In genomic region chr1:5831600-5832335, GRCh38 we compare ENCODE assay signal across 20 cellular contexts.
DNase-seq lines count a peak whose midpoint lies in the region; TF ChIP-seq lines count a peak whose summit lies in the region.
"Had no signal": no experiment of that assay in that cellular context is flagged by ENCODE, and none has a peak within 500 bp of the region (broad histone marks: within the 10 kb centered on the region; RNA-seq: fewer than 3 reads in every experiment).

No MANE protein-coding gene starts in this region.

- H3K36me3 ChIP-seq in HUES64 (ENCODE audit: insufficient read depth, low read length) (no peaks in the 10 kb centered on the region), endodermal cell (ENCODE audit: control insufficient read depth, insufficient read depth, low read length) (no peaks in the 10 kb centered on the region), neuronal stem cell (replicated peaks in 1 of 2; ENCODE audit: control insufficient read depth in 2 of 2, insufficient read depth in 2 of 2, low read length in 2 of 2) (no peaks in the 10 kb centered on the region)
- H3K36me3 ChIP-seq: BE2C, Peyer's patch had no signal

- H3K27ac Mint-ChIP-seq in endodermal cell: no peak overlapping the region
- H3K27ac Mint-ChIP-seq: CD8-positive, alpha-beta memory T cell had no signal

- no peak overlapping the region for H2BK12ac ChIP-seq in neuronal stem cell (ENCODE audit: low read length)

- no peak overlapping the region for H3K23ac ChIP-seq in neuronal stem cell (ENCODE audit: low read depth, low read length, poor library complexity)

- no peak overlapping the region for H3K4me3 ChIP-seq in HUES64 (ENCODE audit: low read length)
- no peak overlapping the region for H3K4me3 ChIP-seq in endodermal cell (ENCODE audit: low read length)
- no peak overlapping the region for H3K4me3 ChIP-seq in neuronal stem cell (ENCODE audit: low read length in 2 of 2)
- no peak overlapping the region for H3K4me3 ChIP-seq in lower leg skin (ENCODE audit: low read depth, poor library complexity, severe bottlenecking)
- H3K4me3 ChIP-seq: GM12878, K562, Peyer's patch, SK-N-MC had no signal

- H3K36me3 Mint-ChIP-seq in endodermal cell (ENCODE audit: low read depth): no peaks in the 10 kb centered on the region
- H3K36me3 Mint-ChIP-seq: CD8-positive, alpha-beta memory T cell had no signal

- no peaks in the 10 kb centered on the region for H3K27me3 Mint-ChIP-seq in endodermal cell (ENCODE audit: insufficient read depth)

- H3K4me3 Mint-ChIP-seq in endodermal cell: no peak overlapping the region
- H3K4me3 Mint-ChIP-seq: CD8-positive, alpha-beta memory T cell had no signal

- H4K8ac ChIP-seq in neuronal stem cell (ENCODE audit: low read depth, low read length): no peak overlapping the region

- H3K9me3 ChIP-seq in HUES64 (ENCODE audit: insufficient read depth, low read depth, low read length) (no peaks in the 10 kb centered on the region), endodermal cell (ENCODE audit: control insufficient read depth, low read length) (no peaks in the 10 kb centered on the region), neuronal stem cell (replicated peaks in 1 of 2; ENCODE audit: control insufficient read depth in 2 of 2, insufficient read depth in 1 of 2, low read depth in 1 of 2, low read length in 2 of 2) (no peaks in the 10 kb centered on the region)
- H3K9me3 ChIP-seq: BE2C, Peyer's patch had no signal

- H2BK5ac ChIP-seq in neuronal stem cell (ENCODE audit: low read length): no peak overlapping the region

- H2BK15ac ChIP-seq in neuronal stem cell (ENCODE audit: low read length): peak overlapping the region; percentile 41

- H2AFZ ChIP-seq in neuronal stem cell (ENCODE audit: low read length): no peak overlapping the region

- peak; percentile 13 for DNase-seq in NCI-H2196 (lab: John Stamatoyannopoulos, UW; ENCODE audit: unreplicated experiment)
- no peak for DNase-seq in NCI-H2196 treated with DMSO at 0.1 percent for 48 hours (lab: John Stamatoyannopoulos, UW; ENCODE audit: unreplicated experiment)
- DNase-seq in endodermal cell: peak; percentile 68
- no peak for DNase-seq in neuronal stem cell (ENCODE audit: low spot score)
- no peak for DNase-seq in stimulated activated CD4-positive, alpha-beta T cell treated with anti-CD3 and anti-CD28 coated beads, Interleukin-4, amount 100 ng/mL, for 4 hours
- no peak for DNase-seq in NCI-H1105 (lab: John Stamatoyannopoulos, UW)
- DNase-seq in lower leg skin (ENCODE audit: low spot score in 2 of 2): no peak
- DNase-seq: 8988T; BE2C; CD8-positive, alpha-beta memory T cell; DND-41; GDM1; NCI-H2107; NCI-H510A; Peyer's patch; Right ventricle myocardium superior had no signal

- H3K27ac ChIP-seq in HUES64 (ENCODE audit: low read depth, low read length) (peak overlapping the region; percentile 33; the same call in 1 of the 2 replicates), endodermal cell (ENCODE audit: low read depth, low read length) (no peak overlapping the region), neuronal stem cell (replicated peaks; ENCODE audit: low read length) (no peak overlapping the region)
- H3K27ac ChIP-seq: Peyer's patch, SK-N-MC had no signal

- TF ChIP-seq POLR2A in lower leg skin (IDR thresholded peaks at IDR 0.05): no peak

- TF ChIP-seq CTCF in endodermal cell (conservative IDR thresholded peaks at IDR 0.05) (no peak), lower leg skin (IDR thresholded peaks at IDR 0.05) (no peak)

- 34% methylated on average over 10 of the region's 10 CpGs for WGBS in HUES64
- WGBS in endodermal cell (ENCODE audit: insufficient coverage in 1 of 2, insufficient read length in 1 of 2), 2 experiments: 48 to 57% methylated on average over 5 to 10 of the region's 10 CpGs
- no CpG with 5 or more reads among the region's 10 CpGs for WGBS in neuronal stem cell (ENCODE audit: extremely low coverage in 2 of 2, insufficient read length in 2 of 2, insufficient replicate concordance in 1 of 2), 2 donors
- 27 to 41% methylated on average over 8 of the region's 10 CpGs for WGBS in lower leg skin, 2 donors

- H3K27me3 ChIP-seq in HUES64 (ENCODE audit: insufficient read depth, low read length) (no peaks in the 10 kb centered on the region), endodermal cell (ENCODE audit: control insufficient read depth, insufficient read depth, low read length, poor library complexity, severe bottlenecking) (no peaks in the 10 kb centered on the region), neuronal stem cell (ENCODE audit: control insufficient read depth in 3 of 3, insufficient read depth in 3 of 3, low read depth in 1 of 3, low read length in 3 of 3) (peaks cover 0 to 24% (median 0%) of the 10 kb centered on the region in 3 experiments)
- H3K27me3 ChIP-seq: BE2C, Peyer's patch had no signal

- H3K4ac ChIP-seq in neuronal stem cell (ENCODE audit: low read length): no peak overlapping the region

- intact Hi-C loops in lower leg skin (cut with DNase I; ENCODE audit: low total_unique reads): no loop called here

- H3K9ac ChIP-seq in HUES64 (ENCODE audit: low read depth, low read length) (no peak overlapping the region), endodermal cell (ENCODE audit: extremely low read depth, low read length, poor library complexity, severe bottlenecking) (no peak overlapping the region), neuronal stem cell (ENCODE audit: low read depth, low read length, poor library complexity) (no peak overlapping the region)

- H3K4me2 ChIP-seq in neuronal stem cell (ENCODE audit: insufficient read depth, low read length, poor library complexity, severe bottlenecking): no peak overlapping the region

- H3K18ac ChIP-seq in neuronal stem cell (ENCODE audit: low read length): no peak overlapping the region

- H2AK5ac ChIP-seq in neuronal stem cell (ENCODE audit: low read depth, low read length): no peak overlapping the region

- peaks cover 6% of the 10 kb centered on the region for H3K4me1 Mint-ChIP-seq in endodermal cell
- H3K4me1 Mint-ChIP-seq: CD8-positive, alpha-beta memory T cell had no signal

- no peak overlapping the region for H3K14ac ChIP-seq in neuronal stem cell (ENCODE audit: low read length)

- no peak overlapping the region for H4K91ac ChIP-seq in neuronal stem cell (ENCODE audit: low read depth, low read length, poor library complexity)

- H3K79me1 ChIP-seq in neuronal stem cell (ENCODE audit: low read depth, low read length): no peaks in the 10 kb centered on the region

- no peak overlapping the region for H2BK120ac ChIP-seq in neuronal stem cell (ENCODE audit: low read depth, low read length)

- H3K9me3 Mint-ChIP-seq in endodermal cell: no peaks in the 10 kb centered on the region

- H3K4me1 ChIP-seq in HUES64 (ENCODE audit: insufficient read depth, low read length) (peaks cover 21% of the 10 kb centered on the region), endodermal cell (ENCODE audit: control insufficient read depth, insufficient read depth, low read length) (no peaks in the 10 kb centered on the region), neuronal stem cell (ENCODE audit: control insufficient read depth in 2 of 2, insufficient read depth in 1 of 2, low read depth in 1 of 2, low read length in 2 of 2) (peaks cover 0 to 2% of the 10 kb centered on the region in 2 donors)
- H3K4me1 ChIP-seq: BE2C, Peyer's patch had no signal

Comparison
In these comparisons a context has a peak if more than half of its experiments do, and no peak if none do; other contexts are left out.
1. DNase-seq: peak in NCI-H2196 (single experiment) and endodermal cell (single experiment); none in NCI-H2196 treated with DMSO at 0.1 percent for 48 hours (single experiment), neuronal stem cell (single experiment), stimulated activated CD4-positive, alpha-beta T cell treated with anti-CD3 and anti-CD28 coated beads, Interleukin-4, amount 100 ng/mL, for 4 hours (0 of 2), NCI-H1105 (single experiment) and lower leg skin (0 of 2).